Comparison of ENCODE assay signal across 8 cellular contexts in the genomic region with DNA sequence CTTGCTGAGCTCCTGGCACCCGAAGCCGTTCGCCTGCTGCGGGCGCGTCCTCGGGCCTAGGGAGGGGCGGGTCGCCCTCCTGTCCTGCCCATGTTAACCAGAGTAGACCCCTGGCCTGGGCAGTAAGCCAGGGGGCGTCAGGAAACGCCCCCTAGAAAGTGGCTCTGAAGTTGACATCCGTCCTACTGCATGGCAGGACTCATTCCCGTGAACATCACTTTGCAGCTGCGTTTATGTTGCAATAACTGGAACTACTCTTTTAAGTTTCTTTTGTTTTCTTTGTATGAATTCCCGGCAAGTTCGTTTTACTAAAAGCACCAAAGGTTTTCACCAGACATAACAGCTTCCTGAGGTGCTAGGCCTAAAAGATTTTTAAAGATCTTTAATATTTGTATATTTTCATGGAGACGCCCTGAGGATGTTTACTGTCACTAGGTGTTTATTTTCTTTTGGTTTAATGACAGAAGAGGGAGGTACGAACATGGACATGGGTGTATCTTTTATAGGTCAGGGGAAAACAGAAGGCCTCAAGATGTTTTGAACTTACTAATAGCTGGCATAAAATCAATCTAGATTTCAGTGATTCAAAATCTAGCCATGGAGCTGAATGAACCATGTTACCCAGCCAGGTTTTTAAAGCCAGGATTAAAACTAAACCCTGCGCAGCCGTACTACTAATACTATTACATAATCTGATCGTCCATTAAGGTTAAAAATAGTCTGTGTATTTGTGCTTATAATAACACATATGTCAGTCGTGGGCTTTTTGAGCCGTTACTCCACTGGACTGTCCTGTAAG. TPM values are rescaled to one million over a fixed set of nuclear protein-coding genes. Genes with fewer than 3 reads are reported as not detected.
DNase-seq lines count a peak whose midpoint lies in the region; ATAC-seq and TF ChIP-seq lines count a peak whose summit lies in the region.

No MANE protein-coding gene starts in this region.

- no peaks in the 10 kb centered on the region for H3K27me3 Mint-ChIP-seq in activated naive CD8-positive, alpha-beta T cell

- TF ChIP-seq CTCF in GM12865 (IDR thresholded peaks at IDR 0.05; ENCODE audit: insufficient read depth, low read depth, low read length, missing control alignments) = no peak
- no peak for TF ChIP-seq CTCF in left ventricle myocardium inferior (IDR thresholded peaks at IDR 0.05; ENCODE audit: borderline replicate concordance)

- no peak for ATAC-seq in GM18520 (IDR thresholded peaks at IDR 0.05; ENCODE audit: unreplicated experiment)

- peak overlapping the region; percentile 88 for H3K4me3 ChIP-seq in GM12865 (ENCODE audit: low read depth, low read length)
- peak overlapping the region; percentile 87 for H3K4me3 ChIP-seq in left ventricle myocardium inferior

- H3K4me1 ChIP-seq in left ventricle myocardium inferior = peaks cover 38% of the 10 kb centered on the region

- peak overlapping the region; percentile 99 for H3K27ac ChIP-seq in left ventricle myocardium inferior (replicated peaks)

- no peak for DNase-seq in GM12865 (ENCODE audit: low read depth)
- peak; percentile 37 to 59 for DNase-seq in Kasumi-1 (lab: John Stamatoyannopoulos, UW)
- DNase-seq in left ventricle myocardium inferior = no peak
- DNase-seq in renal cortical epithelial cell (ENCODE audit: low read depth) = peak; percentile 21
- DNase-seq in middle frontal gyrus (ENCODE audit: extremely low spot score, low spot score) = no peak
- no peak for DNase-seq in NCI-H146 (lab: John Stamatoyannopoulos, UW)

- peaks cover 24% of the 10 kb centered on the region for H3K4me1 Mint-ChIP-seq in activated naive CD8-positive, alpha-beta T cell (ENCODE audit: low read depth)

- H3K27ac Mint-ChIP-seq in activated naive CD8-positive, alpha-beta T cell = peak overlapping the region; percentile 97

- intact Hi-C loops in left ventricle myocardium inferior (cut with micrococcal nuclease) = no loop called here

- peaks cover 2% of the 10 kb centered on the region for H3K36me3 Mint-ChIP-seq in activated naive CD8-positive, alpha-beta T cell

- H3K36me3 ChIP-seq in left ventricle myocardium inferior = no peaks in the 10 kb centered on the region

- H3K27me3 ChIP-seq in left ventricle myocardium inferior (ENCODE audit: low read depth) = no peaks in the 10 kb centered on the region

- H3K4me3 Mint-ChIP-seq in activated naive CD8-positive, alpha-beta T cell = peak overlapping the region; percentile 95

- H3K9me3 Mint-ChIP-seq in activated naive CD8-positive, alpha-beta T cell (ENCODE audit: low read depth) = no peaks in the 10 kb centered on the region

- no peaks in the 10 kb centered on the region for H3K9me3 ChIP-seq in left ventricle myocardium inferior (replicated peaks)

RNA-seq across cellular contexts. Expression of a gene that starts 1.0 kb away (rescaled TPM):
- total RNA-seq in left ventricle myocardium inferior (13.8 TPM), renal cortical epithelial cell (1.2 and 1.9 TPM in 2 replicates)

RNA-seq across cellular contexts. Expression of a gene that starts 20.5 kb away (rescaled TPM):
- total RNA-seq in left ventricle myocardium inferior = 25.0 TPM
- total RNA-seq in renal cortical epithelial cell = 1.9 and 11.8 TPM in 2 replicates

Comparison
In these comparisons a context has a peak if more than half of its experiments do, and no peak if none do; other contexts are left out.
1. DNase-seq: peak in Kasumi-1 (2 of 2) and renal cortical epithelial cell (single experiment); none in GM12865 (single experiment), left ventricle myocardium inferior (single experiment), middle frontal gyrus (single experiment) and NCI-H146 (single experiment).